ENCODE assay signal across 8 cellular contexts in genomic region chr9:133738039-133738805, GRCh38. TPM values are rescaled to one million over a fixed set of nuclear protein-coding genes. Genes with fewer than 3 reads are reported as not detected.
DNase-seq lines count a peak whose midpoint lies in the region; ATAC-seq and TF ChIP-seq lines count a peak whose summit lies in the region.

Gene SARDH (minus strand): TSS chr9:133738352. CDS start chr9:133734173, 4,179 bp downstream.

- peak within 1 kb of the TSS; percentile 74 for H2AFZ ChIP-seq in fibroblast of lung (ENCODE audit: low read length)

- peaks cover 0 to 25% (median 15%) of the 10 kb centered on the region in 3 donors for H3K27me3 Mint-ChIP-seq in naive B cell

- peaks cover 27% of the 10 kb centered on the region; the same call in 1 of the 2 replicates for H3K4me1 ChIP-seq in ES-I3 (ENCODE audit: insufficient read depth, low read length)
- H3K4me1 ChIP-seq in fibroblast of lung (ENCODE audit: control insufficient read depth, extremely low read depth, insufficient read depth, low read length): peaks cover 4% of the 10 kb centered on the region
- peaks cover 15 to 23% of the 10 kb centered on the region in 2 donors for H3K4me1 ChIP-seq in thyroid gland

- H3K9me3 Mint-ChIP-seq in naive B cell: no peaks in the 10 kb centered on the region

- WGBS in thyroid gland, 2 donors: 17 to 42% methylated on average over 9 to 10 of the region's 25 CpGs

- H3K4me3 ChIP-seq in NB4 (ENCODE audit: low read depth, low read length) (no peak within 1 kb of the TSS), fibroblast of lung (replicated peaks in 1 of 4; ENCODE audit: control extremely low read depth in 1 of 4, insufficient read depth in 1 of 4, low read depth in 3 of 4, low read length in 4 of 4) (peak within 1 kb of the TSS in 2 of 4 experiments; percentile 38 to 50), thyroid gland (replicated peaks in 1 of 3) (no peak within 1 kb of the TSS)

- peak; percentile 38 for ATAC-seq in naive B cell (ENCODE audit: low read depth in 2 of 2)

- no peaks in the 10 kb centered on the region for H3K36me3 Mint-ChIP-seq in naive B cell

- H3K9me3 ChIP-seq in ES-I3 (ENCODE audit: control insufficient read depth, insufficient read depth, low read length): no peaks in the 10 kb centered on the region
- no peaks in the 10 kb centered on the region for H3K9me3 ChIP-seq in fibroblast of lung (ENCODE audit: control insufficient read depth, insufficient read depth, low read depth, low read length)
- H3K9me3 ChIP-seq in thyroid gland: no peaks in the 10 kb centered on the region

- peak within 1 kb of the TSS; percentile 59 for H3K4me2 ChIP-seq in fibroblast of lung (ENCODE audit: extremely low read depth, insufficient read depth, low read length)

- peak within 1 kb of the TSS in 2 of 6 donors; percentile 15 to 57 for H3K27ac Mint-ChIP-seq in naive B cell

- H3K79me2 ChIP-seq in fibroblast of lung (ENCODE audit: control insufficient read depth, insufficient read depth, low read length): no peaks in the 10 kb centered on the region

- H3K9ac ChIP-seq in ES-I3 (ENCODE audit: low read depth, low read length) (peak within 1 kb of the TSS; percentile 26; the same call in 1 of the 2 replicates), fibroblast of lung (ENCODE audit: insufficient read depth, low read length) (no peak within 1 kb of the TSS)

- DNase-seq in NB4 (ENCODE audit: low read depth): peak; percentile 38
- DNase-seq in activated CD8-positive, alpha-beta memory T cell treated with anti-CD3 and anti-CD28 coated beads for 24 hours: peak; percentile 82
- peak; percentile 39 to 48 for DNase-seq in fibroblast of lung (ENCODE audit: low read depth in 2 of 2)
- peak; percentile 40 for DNase-seq in naive B cell
- peak; percentile 68 to 80 for DNase-seq in thyroid gland
- no peak for DNase-seq in middle frontal gyrus (ENCODE audit: extremely low spot score, low spot score)
- no peak for DNase-seq in NCI-H1436 treated with DMSO at 0.1 percent for 48 hours (lab: John Stamatoyannopoulos, UW)

- H4K20me1 ChIP-seq in fibroblast of lung (ENCODE audit: control insufficient read depth, extremely low read depth, insufficient read depth, low read length): no peaks in the 10 kb centered on the region

- TF ChIP-seq CTCF in NB4 (IDR thresholded peaks at IDR 0.05; ENCODE audit: low read depth, low read length) (no peak), fibroblast of lung (conservative IDR thresholded peaks at IDR 0.05 in 1 of 2, IDR thresholded peaks at IDR 0.05 in 1 of 2; ENCODE audit: low read depth in 1 of 2, low read length in 2 of 2) (no peak), thyroid gland (IDR thresholded peaks at IDR 0.05) (no peak)

- H3K36me3 ChIP-seq in ES-I3 (ENCODE audit: insufficient read depth, low read length) (no peaks in the 10 kb centered on the region), fibroblast of lung (ENCODE audit: control insufficient read depth, insufficient read depth, low read length) (no peaks in the 10 kb centered on the region), thyroid gland (no peaks in the 10 kb centered on the region)

- H3K27ac ChIP-seq in fibroblast of lung (ENCODE audit: insufficient read depth, low read length): no peak within 1 kb of the TSS
- peak within 1 kb of the TSS in 1 of 3 donors; percentile 46 for H3K27ac ChIP-seq in thyroid gland

- peaks cover 19 to 44% (median 37%) of the 10 kb centered on the region in 3 donors for H3K4me1 Mint-ChIP-seq in naive B cell

- H3K27me3 ChIP-seq in fibroblast of lung (ENCODE audit: control insufficient read depth, insufficient read depth, low read length) (peaks cover 3% of the 10 kb centered on the region), thyroid gland (no peaks in the 10 kb centered on the region)

- intact Hi-C loops in thyroid gland (cut with DNase I): no loop called here

- TF ChIP-seq POLR2A in NB4 (IDR thresholded peaks at IDR 0.05; ENCODE audit: extremely low read depth, insufficient read length) (no peak), thyroid gland (IDR thresholded peaks at IDR 0.05) (no peak)

- peak within 1 kb of the TSS; percentile 36 to 76 (median 66) for H3K4me3 Mint-ChIP-seq in naive B cell

RNA-seq across cellular contexts. Expression of gene SARDH, which starts in this region (rescaled TPM):
- total RNA-seq in fibroblast of lung (4.8 and 9.0 TPM in 2 replicates), thyroid gland (1 to 10 TPM in 3 of 4 donors, not detected in 1; 2.2 to 6.2 (median 3.3) TPM)
- polyA plus RNA-seq in fibroblast of lung (0.49 and 2.5 TPM in 2 replicates), naive B cell (ENCODE audit: low read depth in 6 of 6) (under 1 TPM in 1 of 6 donors, not detected in 5; 0.21 TPM)
- polyA plus RNA-seq in fibroblast of lung (2012): 0.93 and 4.8 TPM in 2 replicates
- 1.6 and 3.8 TPM in 2 replicates for polyA minus RNA-seq in fibroblast of lung (ENCODE audit: low replicate concordance)

Comparison
In these comparisons a context has a peak if more than half of its experiments do, and no peak if none do; other contexts are left out.
1. Peak in DNase-seq and ATAC-seq in naive B cell; RNA of the gene not detected or under 1 TPM.
2. DNase-seq: peak in NB4 (single experiment), activated CD8-positive, alpha-beta memory T cell treated with anti-CD3 and anti-CD28 coated beads for 24 hours (single experiment), fibroblast of lung (2 of 2) and thyroid gland (2 of 2); none in middle frontal gyrus (single experiment) and NCI-H1436 treated with DMSO at 0.1 percent for 48 hours (single experiment).